ENCODE assay signal across 17 cellular contexts in genomic region chr12:11944321-11944720, GRCh38.
"Had no signal": no experiment of that assay in that cellular context is flagged by ENCODE, and none has a peak within 500 bp of the region (broad histone marks: within the 10 kb centered on the region; RNA-seq: fewer than 3 reads in every experiment).

No MANE protein-coding gene starts in this region.

- H3K27ac ChIP-seq: body of pancreas, gastrocnemius medialis, left lung, spleen had no signal

- H3K4me3 ChIP-seq: body of pancreas, gastrocnemius medialis, left lung, spleen had no signal

- H3K36me3 Mint-ChIP-seq: activated CD4-positive, alpha-beta memory T cell treated with anti-CD3 and anti-CD28 coated beads for 36 hours; stimulated activated naive B cell treated with anti-CD40 and anti-IgM and Interleukin-4, amounts not matched to agents 10 μg/mL and 1 μg/mL and 100 μg/mL, for 72 hours had no signal

- DNase-seq: activated CD4-positive, alpha-beta memory T cell treated with anti-CD3 and anti-CD28 coated beads for 36 hours; activated T-cell treated with anti-CD3 and anti-CD28 coated beads, Interleukin-2, amount 50 U/mL, for 4 hours; body of pancreas; cortex of kidney; effector CD8-positive, alpha-beta T cell; gastrocnemius medialis; left lung; mesenchymal stem cell; spleen; stimulated activated CD4-positive, alpha-beta T cell treated with anti-CD3 and anti-CD28 coated beads, Interleukin-1b, Interleukin-23, amount 100 ng/mL, for 48 hours; stimulated activated naive B cell treated with anti-CD40 and anti-IgM and Interleukin-4, amounts not matched to agents 10 μg/mL and 1 μg/mL and 100 μg/mL, for 72 hours had no signal

- H3K27me3 Mint-ChIP-seq: activated CD4-positive, alpha-beta memory T cell treated with anti-CD3 and anti-CD28 coated beads for 36 hours had no signal

- H3K4me1 Mint-ChIP-seq: WTC11 had no signal

- H3K36me3 ChIP-seq: gastrocnemius medialis, left lung, spleen had no signal

- H3K27ac Mint-ChIP-seq: activated CD4-positive, alpha-beta memory T cell treated with anti-CD3 and anti-CD28 coated beads for 36 hours; nephron; stimulated activated naive B cell treated with anti-CD40 and anti-IgM and Interleukin-4, amounts not matched to agents 10 μg/mL and 1 μg/mL and 100 μg/mL, for 72 hours; T-helper 1 cell treated with Interleukin-12 subunit alpha and Interleukin-12 subunit beta and Interleukin-4 antibody, amounts not matched to agents 30 μg/mL and 1 μg/mL, for 36 hours; type B pancreatic cell; WTC11 had no signal

- H3K27me3 ChIP-seq: body of pancreas, gastrocnemius medialis, left lung, spleen had no signal

- H3K4me3 Mint-ChIP-seq: activated CD4-positive, alpha-beta memory T cell treated with anti-CD3 and anti-CD28 coated beads for 36 hours; activated T-cell treated with anti-CD3 and anti-CD28 coated beads, Interleukin-2, amount 50 U/mL, for 4 hours; central memory CD8-positive, alpha-beta T cell; nephron; stimulated activated naive B cell treated with anti-CD40 and anti-IgM and Interleukin-4, amounts not matched to agents 10 μg/mL and 1 μg/mL and 100 μg/mL, for 72 hours; T-helper 1 cell treated with Interleukin-12 subunit alpha and Interleukin-12 subunit beta and Interleukin-4 antibody, amounts not matched to agents 30 μg/mL and 1 μg/mL, for 36 hours; type B pancreatic cell; WTC11 had no signal

- H3K4me1 ChIP-seq: gastrocnemius medialis, left lung, spleen had no signal

- H3K9me3 Mint-ChIP-seq: activated T-cell treated with anti-CD3 and anti-CD28 coated beads, Interleukin-2, amount 50 U/mL, for 4 hours; central memory CD8-positive, alpha-beta T cell; stimulated activated naive B cell treated with anti-CD40 and anti-IgM and Interleukin-4, amounts not matched to agents 10 μg/mL and 1 μg/mL and 100 μg/mL, for 72 hours had no signal

- H3K9me3 ChIP-seq: body of pancreas, gastrocnemius medialis, left lung, spleen had no signal

- ATAC-seq: activated T-cell treated with anti-CD3 and anti-CD28 coated beads, Interleukin-2, amount 50 U/mL, for 4 hours; body of pancreas; gastrocnemius medialis; left lung; sciatic nerve; WTC11 had no signal
